ENCODE assay signal across 24 cellular contexts in genomic region chr22:19507534-19507861, GRCh38. TPM values are rescaled to one million over a fixed set of nuclear protein-coding genes. Genes with fewer than 3 reads are reported as not detected.
"Had no signal": no experiment of that assay in that cellular context is flagged by ENCODE, and none has a peak within 500 bp of the region (broad histone marks: within the 10 kb centered on the region; RNA-seq: fewer than 3 reads in every experiment).

No MANE protein-coding gene starts in this region.

- H3K9me3 Mint-ChIP-seq: activated CD4-positive, alpha-beta memory T cell treated with anti-CD3 and anti-CD28 coated beads for 36 hours; activated T-helper 1 cell treated with anti-CD3 and anti-CD28 coated beads, Interleukin-12 subunit alpha, Interleukin-12 subunit beta, Interleukin-2, Interleukin-4 antibody, amounts not matched to agents 30 ng/mL and 10 ng/mL and 1 ng/mL, durations not matched to agents 14 hours and 24 hours and 36 hours; activated T-helper 2 cell treated with anti-CD3 and anti-CD28 coated beads, Interferon-gamma antibody, Interleukin-2, Interleukin-4, amounts not matched to agents 10 μg/mL and 5 μg/mL and 100 μg/mL, durations not matched to agents 14 hours and 24 hours and 36 hours; central memory CD8-positive, alpha-beta T cell; dendritic cell treated with granulocyte-macrophage colony-stimulating factor and Interleukin-4, amounts not matched to agents 40 ng/mL and 50 ng/mL, for 4 days; endodermal cell; WTC11 had no signal

- H3K4me3 Mint-ChIP-seq: activated CD4-positive, alpha-beta memory T cell treated with anti-CD3 and anti-CD28 coated beads for 36 hours; activated naive CD8-positive, alpha-beta T cell; activated T-helper 1 cell treated with anti-CD3 and anti-CD28 coated beads, Interleukin-12 subunit alpha, Interleukin-12 subunit beta, Interleukin-2, Interleukin-4 antibody, amounts not matched to agents 30 ng/mL and 10 ng/mL and 1 ng/mL, durations not matched to agents 14 hours and 24 hours and 36 hours; central memory CD8-positive, alpha-beta T cell; dendritic cell treated with granulocyte-macrophage colony-stimulating factor and Interleukin-4, amounts not matched to agents 40 ng/mL and 50 ng/mL, for 4 days; endodermal cell; WTC11 had no signal

- H3K4me3 ChIP-seq: coronary artery, dorsolateral prefrontal cortex had no signal

- H3K4me1 Mint-ChIP-seq: endodermal cell had no signal

- DNase-seq: activated CD4-positive, alpha-beta T cell treated with anti-CD3 and anti-CD28 coated beads for 1 hour; activated CD4-positive, alpha-beta T cell treated with anti-CD3 and anti-CD28 coated beads for 4 hours; activated CD8-positive, alpha-beta memory T cell treated with anti-CD3 and anti-CD28 coated beads for 24 hours; activated naive CD4-positive, alpha-beta T cell treated with anti-CD3 and anti-CD28 coated beads, Interleukin-2, amount 50 U/mL, for 16 hours; activated T-cell treated with anti-CD3 and anti-CD28 coated beads, Interleukin-2, amount 50 U/mL, for 1 hour; activated T-cell treated with anti-CD3 and anti-CD28 coated beads, Interleukin-2, amount 50 U/mL, for 48 hours; amniotic stem cell; anterior cingulate cortex; brain microvascular endothelial cell; dorsolateral prefrontal cortex; effector memory CD4-positive, alpha-beta T cell; endodermal cell; foreskin fibroblast; T-helper 2 cell had no signal

- H3K27me3 Mint-ChIP-seq: activated CD4-positive, alpha-beta memory T cell treated with anti-CD3 and anti-CD28 coated beads for 36 hours; activated naive CD8-positive, alpha-beta T cell; central memory CD8-positive, alpha-beta T cell; dendritic cell treated with granulocyte-macrophage colony-stimulating factor and Interleukin-4, amounts not matched to agents 40 ng/mL and 50 ng/mL, for 4 days had no signal

- H3K27ac ChIP-seq: brain microvascular endothelial cell, coronary artery, dorsolateral prefrontal cortex had no signal

- H3K27me3 ChIP-seq: brain microvascular endothelial cell, dorsolateral prefrontal cortex had no signal

- H3K27ac Mint-ChIP-seq: activated CD4-positive, alpha-beta memory T cell treated with anti-CD3 and anti-CD28 coated beads for 36 hours; activated naive CD8-positive, alpha-beta T cell; activated T-helper 1 cell treated with anti-CD3 and anti-CD28 coated beads, Interleukin-12 subunit alpha, Interleukin-12 subunit beta, Interleukin-2, Interleukin-4 antibody, amounts not matched to agents 30 ng/mL and 10 ng/mL and 1 ng/mL, durations not matched to agents 14 hours and 24 hours and 36 hours; activated T-helper 2 cell treated with anti-CD3 and anti-CD28 coated beads, Interferon-gamma antibody, Interleukin-2, Interleukin-4, amounts not matched to agents 10 μg/mL and 5 μg/mL and 100 μg/mL, durations not matched to agents 14 hours and 24 hours and 36 hours; dendritic cell treated with granulocyte-macrophage colony-stimulating factor and Interleukin-4, amounts not matched to agents 40 ng/mL and 50 ng/mL, for 4 days; endodermal cell; WTC11 had no signal

- H3K36me3 ChIP-seq: brain microvascular endothelial cell had no signal

RNA-seq across cellular contexts. Expression of gene CLDN5, which starts 16.7 kb away (rescaled TPM):
- total RNA-seq: astrocyte had no signal

RNA-seq across cellular contexts. Expression of gene CDC45, which starts 27.8 kb away (rescaled TPM):
- total RNA-seq: cardiac septum had no signal
